In genomic region chr15:34754674-34755418, GRCh38 we compare ENCODE assay signal across 10 cellular contexts. TPM values are rescaled to one million over a fixed set of nuclear protein-coding genes. Genes with fewer than 3 reads are reported as not detected.
DNase-seq lines count a peak whose midpoint lies in the region; ATAC-seq, FAIRE-seq and TF ChIP-seq lines count a peak whose summit lies in the region.
"Had no signal": no experiment of that assay in that cellular context is flagged by ENCODE, and none has a peak within 500 bp of the region (broad histone marks: within the 10 kb centered on the region; RNA-seq: fewer than 3 reads in every experiment).

Gene GJD2 (minus strand): TSS chr15:34754998. CDS start chr15:34754488, 510 bp downstream.

- DNase-seq in NCI-H82 (lab: John Stamatoyannopoulos, UW) (peak; percentile 89), NCI-H82 treated with DMSO at 0.1 percent for 48 hours (lab: John Stamatoyannopoulos, UW; ENCODE audit: unreplicated experiment) (no peak), iPS-NIHi11 (ENCODE audit: low spot score) (peak; percentile 59), stomach (no peak), frontal cortex (ENCODE audit: low spot score in 2 of 2) (no peak)
- peak in 1 of 2 donors; percentile 2 for DNase-seq in activated T-cell treated with anti-CD3 and anti-CD28 coated beads, Interleukin-2, amount 50 U/mL, for 72 hours
- DNase-seq in activated effector memory CD4-positive, alpha-beta T cell treated with anti-CD3 and anti-CD28 coated beads, Interleukin-2, amount 50 U/mL, for 16 hours: no peak

- peaks cover 0 to 8% (median 0%) of the 10 kb centered on the region in 4 donors for H3K9me3 ChIP-seq in stomach

- H3K4me3 Mint-ChIP-seq in activated T-cell treated with anti-CD3 and anti-CD28 coated beads, Interleukin-2, amount 50 U/mL, for 72 hours: peak within 1 kb of the TSS; percentile 41 to 63

- H3K9me3 Mint-ChIP-seq in activated T-cell treated with anti-CD3 and anti-CD28 coated beads, Interleukin-2, amount 50 U/mL, for 72 hours: no peaks in the 10 kb centered on the region
- H3K9me3 Mint-ChIP-seq: activated T-helper 2 cell treated with anti-CD3 and anti-CD28 coated beads, Interferon-gamma antibody, Interleukin-2, Interleukin-4, amounts not matched to agents 10 μg/mL and 5 μg/mL and 100 μg/mL, durations not matched to agents 14 hours and 24 hours and 36 hours had no signal

- no peak within 1 kb of the TSS for H3K27ac ChIP-seq in stomach

- intact Hi-C loops in stomach (cut with DNase I; ENCODE audit: low total_unique reads): no loop called here

- H3K4me1 Mint-ChIP-seq in activated T-cell treated with anti-CD3 and anti-CD28 coated beads, Interleukin-2, amount 50 U/mL, for 72 hours (ENCODE audit: low read depth): no peaks in the 10 kb centered on the region

- H3K4me1 ChIP-seq in stomach: peaks cover 7 to 15% (median 11%) of the 10 kb centered on the region in 4 donors

- TF ChIP-seq EP300 in stomach (IDR thresholded peaks at IDR 0.05): no peak

- no peaks in the 10 kb centered on the region for H3K36me3 Mint-ChIP-seq in activated T-cell treated with anti-CD3 and anti-CD28 coated beads, Interleukin-2, amount 50 U/mL, for 72 hours (ENCODE audit: insufficient read depth in 2 of 2)

- no peak for TF ChIP-seq CTCF in stomach (IDR thresholded peaks at IDR 0.05)

- ATAC-seq in activated T-cell treated with anti-CD3 and anti-CD28 coated beads, Interleukin-2, amount 50 U/mL, for 72 hours (replicated peaks in 1 of 2): peak in 1 of 2 donors; percentile 15
- no peak for ATAC-seq in GM18867 (IDR thresholded peaks at IDR 0.05; ENCODE audit: unreplicated experiment)
- ATAC-seq: Panc1 had no signal

- peaks cover 61% of the 10 kb centered on the region for H3K27me3 Mint-ChIP-seq in activated T-cell treated with anti-CD3 and anti-CD28 coated beads, Interleukin-2, amount 50 U/mL, for 72 hours (ENCODE audit: low read depth)

- H3K36me3 ChIP-seq in stomach: no peaks in the 10 kb centered on the region

- H3K27me3 ChIP-seq in stomach: peaks cover 9 to 70% (median 46%) of the 10 kb centered on the region in 3 donors

- peak within 1 kb of the TSS; percentile 29 to 34 (median 31) for H3K4me3 ChIP-seq in stomach

- H3K27ac Mint-ChIP-seq in activated T-cell treated with anti-CD3 and anti-CD28 coated beads, Interleukin-2, amount 50 U/mL, for 72 hours: no peak within 1 kb of the TSS
- H3K27ac Mint-ChIP-seq: activated T-helper 2 cell treated with anti-CD3 and anti-CD28 coated beads, Interferon-gamma antibody, Interleukin-2, Interleukin-4, amounts not matched to agents 10 μg/mL and 5 μg/mL and 100 μg/mL, durations not matched to agents 14 hours and 24 hours and 36 hours had no signal

- whole genome bisulfite sequencing in stomach, 5 donors: 1 to 4% (median 3%) methylated on average over 21 to 81 of the region's 81 CpGs

- FAIRE-seq in frontal cortex (lab: Jason Lieb, UNC): no peak

- TF ChIP-seq POLR2A in stomach (IDR thresholded peaks at IDR 0.05): no peak

RNA-seq across cellular contexts. Expression of gene GJD2, which starts in this region (rescaled TPM):
- total RNA-seq in activated T-cell treated with anti-CD3 and anti-CD28 coated beads, Interleukin-2, amount 50 U/mL, for 72 hours: not detected
- total RNA-seq in stomach (under 1 TPM in 1 of 5 donors, not detected in 4; 0.18 TPM), frontal cortex (6.5 TPM)
- not detected for polyA plus RNA-seq in stomach
- total RNA-seq: activated T-helper 2 cell treated with anti-CD3 and anti-CD28 coated beads, Interferon-gamma antibody, Interleukin-2, Interleukin-4, amounts not matched to agents 10 μg/mL and 5 μg/mL and 100 μg/mL, durations not matched to agents 14 hours and 24 hours and 36 hours had no signal

Comparison
In these comparisons a context has a peak if more than half of its experiments do, and no peak if none do; other contexts are left out.
1. DNase-seq: peak in NCI-H82 (single experiment) and iPS-NIHi11 (single experiment); none in NCI-H82 treated with DMSO at 0.1 percent for 48 hours (single experiment), stomach (single experiment), frontal cortex (0 of 2) and activated effector memory CD4-positive, alpha-beta T cell treated with anti-CD3 and anti-CD28 coated beads, Interleukin-2, amount 50 U/mL, for 16 hours (single experiment).